ENCODE assay signal across 10 cellular contexts in genomic region chr5:177469061-177469628, GRCh38. TPM values are rescaled to one million over a fixed set of nuclear protein-coding genes. Genes with fewer than 3 reads are reported as not detected.
A peak's percentile ranks its signal among the peaks of the same experiment; 100 is the strongest.
DNase-seq lines count a peak whose midpoint lies in the region; ATAC-seq and TF ChIP-seq lines count a peak whose summit lies in the region.
"Had no signal": no experiment of that assay in that cellular context is flagged by ENCODE, and none has a peak within 500 bp of the region (broad histone marks: within the 10 kb centered on the region; RNA-seq: fewer than 3 reads in every experiment).

No MANE protein-coding gene starts in this region.

- H3K36me3 Mint-ChIP-seq in effector memory CD8-positive, alpha-beta T cell (ENCODE audit: insufficient read depth), result peaks cover 27% of the 10 kb centered on the region
- peaks cover 61% of the 10 kb centered on the region for H3K36me3 Mint-ChIP-seq in nephron (ENCODE audit: low read depth)

- peaks cover 0 to 43% (median 8%) of the 10 kb centered on the region in 3 donors for H3K36me3 ChIP-seq in esophagus squamous epithelium

- H3K4me1 ChIP-seq in esophagus squamous epithelium, result peaks cover 21 to 57% (median 26%) of the 10 kb centered on the region in 3 donors

- DNase-seq in AG10803 (ENCODE audit: low read depth) (peak; percentile 24), NCI-H2196 treated with DMSO at 0.1 percent for 48 hours (lab: John Stamatoyannopoulos, UW; ENCODE audit: unreplicated experiment) (peak; percentile 43), esophagus squamous epithelium (lab: John Stamatoyannopoulos, UW) (no peak), mucosa of gallbladder (ENCODE audit: low spot score) (no peak)
- DNase-seq in effector memory CD8-positive, alpha-beta T cell, result no peak
- no peak for DNase-seq in stimulated activated CD8-positive, alpha-beta memory T cell treated with anti-CD3 and anti-CD28 coated beads, Interleukin-4, amount 100 ng/mL, for 48 hours
- DNase-seq: activated gamma-delta T cell; CD8-positive, alpha-beta T cell had no signal

- TF ChIP-seq CTCF in AG10803 (conservative IDR thresholded peaks at IDR 0.05; ENCODE audit: low read length) (no peak), nephron (IDR thresholded peaks at IDR 0.05; ENCODE audit: unreplicated experiment in 3 of 3) (no peak), esophagus squamous epithelium (IDR thresholded peaks at IDR 0.05) (no peak)

- no peak overlapping the region for H3K4me3 ChIP-seq in AG10803 (ENCODE audit: low read length)
- H3K4me3 ChIP-seq in esophagus squamous epithelium, result no peak overlapping the region

- no peak for TF ChIP-seq POLR2A in esophagus squamous epithelium (IDR thresholded peaks at IDR 0.05)

- no peak for ATAC-seq in effector memory CD8-positive, alpha-beta T cell (replicated peaks)
- no peak for ATAC-seq in HG03108 (IDR thresholded peaks at IDR 0.05; ENCODE audit: unreplicated experiment)
- ATAC-seq: CD8-positive, alpha-beta T cell had no signal

- peak overlapping the region in 1 of 2 donors; percentile 33 for H3K4me3 Mint-ChIP-seq in effector memory CD8-positive, alpha-beta T cell
- peak overlapping the region in 2 of 3 experiments; percentile 21 to 53 for H3K4me3 Mint-ChIP-seq in nephron
- H3K4me3 Mint-ChIP-seq: CD8-positive, alpha-beta T cell had no signal

- H3K9me3 Mint-ChIP-seq in effector memory CD8-positive, alpha-beta T cell, result no peaks in the 10 kb centered on the region
- peaks cover 3% of the 10 kb centered on the region for H3K9me3 Mint-ChIP-seq in nephron
- H3K9me3 Mint-ChIP-seq: CD8-positive, alpha-beta T cell had no signal

- intact Hi-C loops in esophagus squamous epithelium (cut with DNase I), result no loop called here

- no peaks in the 10 kb centered on the region for H3K9me3 ChIP-seq in esophagus squamous epithelium

- H3K27ac ChIP-seq in esophagus squamous epithelium, result peak overlapping the region in 2 of 4 donors; percentile 42 to 91

- peak overlapping the region; percentile 84 to 87 for H3K27ac Mint-ChIP-seq in effector memory CD8-positive, alpha-beta T cell
- H3K27ac Mint-ChIP-seq in nephron, result peak overlapping the region in 2 of 3 experiments; percentile 17 to 62

- peaks cover 26 to 31% of the 10 kb centered on the region in 2 donors for H3K4me1 Mint-ChIP-seq in effector memory CD8-positive, alpha-beta T cell (ENCODE audit: low read depth in 2 of 2)
- peaks cover 25% of the 10 kb centered on the region for H3K4me1 Mint-ChIP-seq in nephron

- WGBS in esophagus squamous epithelium, 2 donors, result 55 to 91% methylated on average over 6 to 8 of the region's 16 CpGs

- no peaks in the 10 kb centered on the region for H3K27me3 ChIP-seq in esophagus squamous epithelium

- H3K27me3 Mint-ChIP-seq in effector memory CD8-positive, alpha-beta T cell, result peaks cover 0 to 5% of the 10 kb centered on the region in 2 donors
- no peaks in the 10 kb centered on the region for H3K27me3 Mint-ChIP-seq in nephron (ENCODE audit: low read depth)

RNA-seq across cellular contexts. Expression of gene DBN1, which starts 4.3 kb away (rescaled TPM):
- 10 to 100 TPM; 11.9 to 51.1 (median 27.2) TPM for total RNA-seq in esophagus squamous epithelium
- 89.0 TPM for total RNA-seq in mucosa of gallbladder

RNA-seq across cellular contexts. Expression of gene PRR7, which starts 22.5 kb away (rescaled TPM):
- total RNA-seq in esophagus squamous epithelium (1 to 10 TPM; 5.0 to 7.7 (median 6.4) TPM), mucosa of gallbladder (7.8 TPM)

RNA-seq across cellular contexts. Expression of gene PDLIM7, which starts 28.3 kb away (rescaled TPM):
- 10 to 100 TPM; 17.1 to 81.6 (median 33.6) TPM for total RNA-seq in esophagus squamous epithelium
- total RNA-seq in mucosa of gallbladder, result 227 TPM

RNA-seq across cellular contexts. Expression of gene DOK3, which starts 40.5 kb away (rescaled TPM):
- total RNA-seq in esophagus squamous epithelium (1 to 10 TPM; 2.4 to 7.2 (median 4.4) TPM), mucosa of gallbladder (12.8 TPM)

RNA-seq across cellular contexts. Expression of gene GRK6, which starts 42.7 kb away (rescaled TPM):
- total RNA-seq in esophagus squamous epithelium (10 to 100 TPM; 24.6 to 39.7 (median 29.5) TPM), mucosa of gallbladder (39.5 TPM)

Comparison
In these comparisons a context has a peak if more than half of its experiments do, and no peak if none do; other contexts are left out.
1. DNase-seq: peak in AG10803 (single experiment) and NCI-H2196 treated with DMSO at 0.1 percent for 48 hours (single experiment); none in effector memory CD8-positive, alpha-beta T cell (0 of 3), esophagus squamous epithelium (single experiment), mucosa of gallbladder (single experiment) and stimulated activated CD8-positive, alpha-beta memory T cell treated with anti-CD3 and anti-CD28 coated beads, Interleukin-4, amount 100 ng/mL, for 48 hours (single experiment).